Comparison of ENCODE assay signal across 1 cellular context in genomic region chr9:9791621-9792020, GRCh38.
TF ChIP-seq lines count a peak whose summit lies in the region.

No MANE protein-coding gene starts in this region.

TF ChIP-seq in GM23338, 12 proteins besides CTCF, POLR2A, EP300 and RAD21 (continued from another document):
- TF ChIP-seq, protein P1, sequence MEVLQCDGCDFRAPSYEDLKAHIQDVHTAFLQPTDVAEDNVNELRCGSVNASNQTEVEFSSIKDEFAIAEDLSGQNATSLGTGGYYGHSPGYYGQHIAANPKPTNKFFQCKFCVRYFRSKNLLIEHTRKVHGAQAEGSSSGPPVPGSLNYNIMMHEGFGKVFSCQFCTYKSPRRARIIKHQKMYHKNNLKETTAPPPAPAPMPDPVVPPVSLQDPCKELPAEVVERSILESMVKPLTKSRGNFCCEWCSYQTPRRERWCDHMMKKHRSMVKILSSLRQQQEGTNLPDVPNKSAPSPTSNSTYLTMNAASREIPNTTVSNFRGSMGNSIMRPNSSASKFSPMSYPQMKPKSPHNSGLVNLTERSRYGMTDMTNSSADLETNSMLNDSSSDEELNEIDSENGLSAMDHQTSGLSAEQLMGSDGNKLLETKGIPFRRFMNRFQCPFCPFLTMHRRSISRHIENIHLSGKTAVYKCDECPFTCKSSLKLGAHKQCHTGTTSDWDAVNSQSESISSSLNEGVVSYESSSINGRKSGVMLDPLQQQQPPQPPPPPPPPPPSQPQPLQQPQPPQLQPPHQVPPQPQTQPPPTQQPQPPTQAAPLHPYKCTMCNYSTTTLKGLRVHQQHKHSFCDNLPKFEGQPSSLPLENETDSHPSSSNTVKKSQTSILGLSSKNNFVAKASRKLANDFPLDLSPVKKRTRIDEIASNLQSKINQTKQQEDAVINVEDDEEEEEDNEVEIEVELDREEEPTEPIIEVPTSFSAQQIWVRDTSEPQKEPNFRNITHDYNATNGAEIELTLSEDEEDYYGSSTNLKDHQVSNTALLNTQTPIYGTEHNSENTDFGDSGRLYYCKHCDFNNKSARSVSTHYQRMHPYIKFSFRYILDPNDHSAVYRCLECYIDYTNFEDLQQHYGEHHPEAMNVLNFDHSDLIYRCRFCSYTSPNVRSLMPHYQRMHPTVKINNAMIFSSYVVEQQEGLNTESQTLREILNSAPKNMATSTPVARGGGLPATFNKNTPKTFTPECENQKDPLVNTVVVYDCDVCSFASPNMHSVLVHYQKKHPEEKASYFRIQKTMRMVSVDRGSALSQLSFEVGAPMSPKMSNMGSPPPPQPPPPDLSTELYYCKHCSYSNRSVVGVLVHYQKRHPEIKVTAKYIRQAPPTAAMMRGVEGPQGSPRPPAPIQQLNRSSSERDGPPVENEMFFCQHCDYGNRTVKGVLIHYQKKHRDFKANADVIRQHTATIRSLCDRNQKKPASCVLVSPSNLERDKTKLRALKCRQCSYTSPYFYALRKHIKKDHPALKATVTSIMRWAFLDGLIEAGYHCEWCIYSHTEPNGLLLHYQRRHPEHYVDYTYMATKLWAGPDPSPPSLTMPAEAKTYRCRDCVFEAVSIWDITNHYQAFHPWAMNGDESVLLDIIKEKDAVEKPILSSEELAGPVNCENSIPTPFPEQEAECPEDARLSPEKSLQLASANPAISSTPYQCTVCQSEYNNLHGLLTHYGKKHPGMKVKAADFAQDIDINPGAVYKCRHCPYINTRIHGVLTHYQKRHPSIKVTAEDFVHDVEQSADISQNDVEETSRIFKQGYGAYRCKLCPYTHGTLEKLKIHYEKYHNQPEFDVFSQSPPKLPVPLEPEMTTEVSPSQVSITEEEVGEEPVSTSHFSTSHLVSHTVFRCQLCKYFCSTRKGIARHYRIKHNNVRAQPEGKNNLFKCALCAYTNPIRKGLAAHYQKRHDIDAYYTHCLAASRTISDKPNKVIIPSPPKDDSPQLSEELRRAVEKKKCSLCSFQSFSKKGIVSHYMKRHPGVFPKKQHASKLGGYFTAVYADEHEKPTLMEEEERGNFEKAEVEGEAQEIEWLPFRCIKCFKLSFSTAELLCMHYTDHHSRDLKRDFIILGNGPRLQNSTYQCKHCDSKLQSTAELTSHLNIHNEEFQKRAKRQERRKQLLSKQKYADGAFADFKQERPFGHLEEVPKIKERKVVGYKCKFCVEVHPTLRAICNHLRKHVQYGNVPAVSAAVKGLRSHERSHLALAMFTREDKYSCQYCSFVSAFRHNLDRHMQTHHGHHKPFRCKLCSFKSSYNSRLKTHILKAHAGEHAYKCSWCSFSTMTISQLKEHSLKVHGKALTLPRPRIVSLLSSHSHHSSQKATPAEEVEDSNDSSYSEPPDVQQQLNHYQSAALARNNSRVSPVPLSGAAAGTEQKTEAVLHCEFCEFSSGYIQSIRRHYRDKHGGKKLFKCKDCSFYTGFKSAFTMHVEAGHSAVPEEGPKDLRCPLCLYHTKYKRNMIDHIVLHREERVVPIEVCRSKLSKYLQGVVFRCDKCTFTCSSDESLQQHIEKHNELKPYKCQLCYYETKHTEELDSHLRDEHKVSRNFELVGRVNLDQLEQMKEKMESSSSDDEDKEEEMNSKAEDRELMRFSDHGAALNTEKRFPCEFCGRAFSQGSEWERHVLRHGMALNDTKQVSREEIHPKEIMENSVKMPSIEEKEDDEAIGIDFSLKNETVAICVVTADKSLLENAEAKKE (CRISPR knock-in tag; IDR thresholded peaks at IDR 0.05) = no peak
- no peak for TF ChIP-seq POLR2AphosphoS5 (IDR thresholded peaks at IDR 0.05; ENCODE audit: low read depth)
- no peak for TF ChIP-seq STAT1 (IDR thresholded peaks at IDR 0.05; ENCODE audit: unreplicated experiment)
- TF ChIP-seq JUNB (IDR thresholded peaks at IDR 0.05; ENCODE audit: unreplicated experiment) = no peak
- no peak for TF ChIP-seq ZNF114 (CRISPR knock-in tag; IDR thresholded peaks at IDR 0.05)
- TF ChIP-seq REST (IDR thresholded peaks at IDR 0.05; ENCODE audit: unreplicated experiment) = no peak
- no peak for TF ChIP-seq EZH2 (IDR thresholded peaks at IDR 0.05; ENCODE audit: low read depth, unreplicated experiment)
